In genomic region chr19:35451278-35452096, GRCh38 we compare ENCODE assay signal across 13 cellular contexts. TPM values are rescaled to one million over a fixed set of nuclear protein-coding genes. Genes with fewer than 3 reads are reported as not detected.
DNase-seq lines count a peak whose midpoint lies in the region; ATAC-seq and TF ChIP-seq lines count a peak whose summit lies in the region.
"Had no signal": no experiment of that assay in that cellular context is flagged by ENCODE, and none has a peak within 500 bp of the region (broad histone marks: within the 10 kb centered on the region; RNA-seq: fewer than 3 reads in every experiment).

No MANE protein-coding gene starts in this region.

- H3K4me3 ChIP-seq in GM12864 (ENCODE audit: low read depth, low read length) (no peak overlapping the region), HAP-1 (no peak overlapping the region), WERI-Rb-1 (ENCODE audit: low read depth, low read length) (no peak overlapping the region)
- H3K4me3 ChIP-seq: SJCRH30 had no signal

- H3K9me3 ChIP-seq in T-helper 17 cell (ENCODE audit: control insufficient read depth, low read length, poor library complexity, severe bottlenecking), result no peaks in the 10 kb centered on the region
- no peaks in the 10 kb centered on the region for H3K9me3 ChIP-seq in HAP-1
- H3K9me3 ChIP-seq in WERI-Rb-1 (ENCODE audit: severe bottlenecking), result no peaks in the 10 kb centered on the region
- H3K9me3 ChIP-seq: Caco-2, SJCRH30 had no signal

- H3K36me3 ChIP-seq in HAP-1 (replicated peaks) (no peaks in the 10 kb centered on the region), WERI-Rb-1 (no peaks in the 10 kb centered on the region)
- H3K36me3 ChIP-seq: SJCRH30 had no signal

- ATAC-seq in GM19467 (IDR thresholded peaks at IDR 0.05; ENCODE audit: unreplicated experiment), result peak; percentile 54
- ATAC-seq in T-helper 17 cell, result peak; percentile 83

- no peaks in the 10 kb centered on the region for H3K36me3 Mint-ChIP-seq in T-helper 17 cell (ENCODE audit: low read depth)
- peaks cover 0 to 3% (median 0%) of the 10 kb centered on the region in 3 donors for H3K36me3 Mint-ChIP-seq in immature natural killer cell

- H3K27me3 Mint-ChIP-seq in T-helper 17 cell (peaks cover under 1% of the 10 kb centered on the region), immature natural killer cell (ENCODE audit: low read depth in 3 of 3) (peaks cover 3 to 8% (median 6%) of the 10 kb centered on the region in 3 donors)

- in situ Hi-C loops in HAP-1 (cut with MboI; ENCODE audit: low sequenced_read_pairs), result no loop called here

- H3K27ac ChIP-seq in WERI-Rb-1, result no peak overlapping the region
- H3K27ac ChIP-seq: SJCRH30 had no signal

- TF ChIP-seq CTCF in GM12864 (IDR thresholded peaks at IDR 0.05; ENCODE audit: low read depth, low read length, missing control alignments) (no peak), WERI-Rb-1 (IDR thresholded peaks at IDR 0.05; ENCODE audit: low read depth, low read length) (no peak)

- H3K27ac Mint-ChIP-seq in T-helper 17 cell (peak overlapping the region; percentile 88), immature natural killer cell (peak overlapping the region; percentile 61 to 90 (median 76))

- H3K27me3 ChIP-seq in HAP-1 (ENCODE audit: low read depth) (peaks cover 27% of the 10 kb centered on the region), WERI-Rb-1 (ENCODE audit: insufficient read depth, low read depth, severe bottlenecking) (no peaks in the 10 kb centered on the region)

- no peaks in the 10 kb centered on the region for H3K4me1 ChIP-seq in HAP-1
- H3K4me1 ChIP-seq: SJCRH30 had no signal

- H3K4me3 Mint-ChIP-seq in T-helper 17 cell (peak overlapping the region; percentile 45), immature natural killer cell (peak overlapping the region in 4 of 5 donors; percentile 5 to 71 (median 45))

- DNase-seq in GM12864 (ENCODE audit: low read depth) (peak; percentile 77), T-helper 17 cell (peak in 1 of 3 donors; percentile 12), immature natural killer cell (peak; percentile 36 to 48 (median 42)), HAP-1 (ENCODE audit: low spot score in 2 of 2) (no peak), NCI-H774 (lab: John Stamatoyannopoulos, UW) (no peak), epidermal melanocyte (ENCODE audit: insufficient read length, low spot score) (no peak), WERI-Rb-1 (no peak)
- DNase-seq: Caco-2, NCI-H510A treated with DMSO at 0.1 percent for 48 hours, SJCRH30 had no signal

- no peaks in the 10 kb centered on the region for H3K9me3 Mint-ChIP-seq in immature natural killer cell

- H3K4me1 Mint-ChIP-seq in T-helper 17 cell, result peaks cover 46% of the 10 kb centered on the region
- peaks cover 34 to 50% of the 10 kb centered on the region in 2 donors for H3K4me1 Mint-ChIP-seq in immature natural killer cell

RNA-seq across cellular contexts. Expression of gene FFAR2, which starts 3.4 kb away (rescaled TPM):
- under 1 TPM; 0.16 to 0.55 TPM for total RNA-seq in T-helper 17 cell
- polyA plus RNA-seq in immature natural killer cell, result 1 to 10 TPM in 1 of 3 donors, under 1 TPM in 2; 0.12 to 1.6 (median 0.15) TPM
- total RNA-seq: Caco-2, SJCRH30 had no signal

RNA-seq across cellular contexts. Expression of gene KRTDAP, which starts 38.8 kb away (rescaled TPM):
- total RNA-seq in T-helper 17 cell, result not detected
- polyA plus RNA-seq in immature natural killer cell, result not detected
- total RNA-seq: Caco-2, liver, omental fat pad, SJCRH30 had no signal
- polyA plus RNA-seq: liver had no signal

Comparison
In these comparisons a context has a peak if more than half of its experiments do, and no peak if none do; other contexts are left out.
1. DNase-seq: peak in GM12864 (single experiment) and immature natural killer cell (3 of 3); none in HAP-1 (0 of 2), NCI-H774 (single experiment), epidermal melanocyte (single experiment) and WERI-Rb-1 (single experiment).